ENCODE assay signal across 2 cellular contexts in genomic region chr1:40064797-40065492, GRCh38.
TF ChIP-seq lines count a peak whose summit lies in the region.

No MANE protein-coding gene starts in this region.

TF ChIP-seq in K562, 482 proteins besides CTCF, POLR2A, EP300 and RAD21 (continues in another document):
- TF ChIP-seq KLF16 (IDR thresholded peaks at IDR 0.05) = no peak
- TF ChIP-seq RCOR1 (IDR thresholded peaks at IDR 0.05; ENCODE audit: borderline replicate concordance in 1 of 2, low read depth in 2 of 2, low read length in 2 of 2) = no peak
- TF ChIP-seq, protein P1, sequence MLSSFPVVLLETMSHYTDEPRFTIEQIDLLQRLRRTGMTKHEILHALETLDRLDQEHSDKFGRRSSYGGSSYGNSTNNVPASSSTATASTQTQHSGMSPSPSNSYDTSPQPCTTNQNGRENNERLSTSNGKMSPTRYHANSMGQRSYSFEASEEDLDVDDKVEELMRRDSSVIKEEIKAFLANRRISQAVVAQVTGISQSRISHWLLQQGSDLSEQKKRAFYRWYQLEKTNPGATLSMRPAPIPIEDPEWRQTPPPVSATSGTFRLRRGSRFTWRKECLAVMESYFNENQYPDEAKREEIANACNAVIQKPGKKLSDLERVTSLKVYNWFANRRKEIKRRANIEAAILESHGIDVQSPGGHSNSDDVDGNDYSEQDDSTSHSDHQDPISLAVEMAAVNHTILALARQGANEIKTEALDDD (IDR thresholded peaks at IDR 0.05) = 0 out of 2 replicates have a peak, but pooled peaks have one; percentile 26
- TF ChIP-seq, protein P2, sequence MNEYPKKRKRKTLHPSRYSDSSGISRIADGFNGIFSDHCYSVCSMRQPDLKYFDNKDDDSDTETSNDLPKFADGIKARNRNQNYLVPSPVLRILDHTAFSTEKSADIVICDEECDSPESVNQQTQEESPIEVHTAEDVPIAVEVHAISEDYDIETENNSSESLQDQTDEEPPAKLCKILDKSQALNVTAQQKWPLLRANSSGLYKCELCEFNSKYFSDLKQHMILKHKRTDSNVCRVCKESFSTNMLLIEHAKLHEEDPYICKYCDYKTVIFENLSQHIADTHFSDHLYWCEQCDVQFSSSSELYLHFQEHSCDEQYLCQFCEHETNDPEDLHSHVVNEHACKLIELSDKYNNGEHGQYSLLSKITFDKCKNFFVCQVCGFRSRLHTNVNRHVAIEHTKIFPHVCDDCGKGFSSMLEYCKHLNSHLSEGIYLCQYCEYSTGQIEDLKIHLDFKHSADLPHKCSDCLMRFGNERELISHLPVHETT (CRISPR knock-in tag; conservative IDR thresholded peaks at IDR 0.05 in 1 of 2, IDR thresholded peaks at IDR 0.05 in 1 of 2) = peak in 1 of 2 experiments; percentile 76; a peak in 2 of 4 replicates
- TF ChIP-seq, protein P3, sequence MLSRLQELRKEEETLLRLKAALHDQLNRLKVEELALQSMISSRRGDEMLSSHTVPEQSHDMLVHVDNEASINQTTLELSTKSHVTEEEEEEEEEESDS (CRISPR knock-in tag; IDR thresholded peaks at IDR 0.05) = no peak
- TF ChIP-seq, protein P4, sequence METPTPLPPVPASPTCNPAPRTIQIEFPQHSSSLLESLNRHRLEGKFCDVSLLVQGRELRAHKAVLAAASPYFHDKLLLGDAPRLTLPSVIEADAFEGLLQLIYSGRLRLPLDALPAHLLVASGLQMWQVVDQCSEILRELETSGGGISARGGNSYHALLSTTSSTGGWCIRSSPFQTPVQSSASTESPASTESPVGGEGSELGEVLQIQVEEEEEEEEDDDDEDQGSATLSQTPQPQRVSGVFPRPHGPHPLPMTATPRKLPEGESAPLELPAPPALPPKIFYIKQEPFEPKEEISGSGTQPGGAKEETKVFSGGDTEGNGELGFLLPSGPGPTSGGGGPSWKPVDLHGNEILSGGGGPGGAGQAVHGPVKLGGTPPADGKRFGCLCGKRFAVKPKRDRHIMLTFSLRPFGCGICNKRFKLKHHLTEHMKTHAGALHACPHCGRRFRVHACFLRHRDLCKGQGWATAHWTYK (CRISPR knock-in tag; IDR thresholded peaks at IDR 0.05) = peak; percentile 34; the same call in 1 of the 2 replicates
- no peak for TF ChIP-seq IRF2 (CRISPR knock-in tag; IDR thresholded peaks at IDR 0.05)
- 0 out of 2 replicates have a peak, but pooled peaks have one; percentile 26 for TF ChIP-seq ELF4 (CRISPR knock-in tag; IDR thresholded peaks at IDR 0.05)
- no peak for TF ChIP-seq JUNB (CRISPR knock-in tag; conservative IDR thresholded peaks at IDR 0.05)
- TF ChIP-seq MAZ (CRISPR knock-in tag; conservative IDR thresholded peaks at IDR 0.05 in 1 of 2, IDR thresholded peaks at IDR 0.05 in 1 of 2) = 0 out of 4 replicates have a peak, but pooled peaks of 1 of the 2 experiments have one; percentile 42
- TF ChIP-seq MEF2A (IDR thresholded peaks at IDR 0.05; ENCODE audit: control insufficient read depth, low read depth, low read length) = no peak
- peak; percentile 45 for TF ChIP-seq GABPA (tag; conservative IDR thresholded peaks at IDR 0.05; ENCODE audit: low read depth)
- TF ChIP-seq, protein P5, sequence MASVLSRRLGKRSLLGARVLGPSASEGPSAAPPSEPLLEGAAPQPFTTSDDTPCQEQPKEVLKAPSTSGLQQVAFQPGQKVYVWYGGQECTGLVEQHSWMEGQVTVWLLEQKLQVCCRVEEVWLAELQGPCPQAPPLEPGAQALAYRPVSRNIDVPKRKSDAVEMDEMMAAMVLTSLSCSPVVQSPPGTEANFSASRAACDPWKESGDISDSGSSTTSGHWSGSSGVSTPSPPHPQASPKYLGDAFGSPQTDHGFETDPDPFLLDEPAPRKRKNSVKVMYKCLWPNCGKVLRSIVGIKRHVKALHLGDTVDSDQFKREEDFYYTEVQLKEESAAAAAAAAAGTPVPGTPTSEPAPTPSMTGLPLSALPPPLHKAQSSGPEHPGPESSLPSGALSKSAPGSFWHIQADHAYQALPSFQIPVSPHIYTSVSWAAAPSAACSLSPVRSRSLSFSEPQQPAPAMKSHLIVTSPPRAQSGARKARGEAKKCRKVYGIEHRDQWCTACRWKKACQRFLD (CRISPR knock-in tag; IDR thresholded peaks at IDR 0.05) = peak; percentile 63; the same call in 1 of the 2 replicates
- peak in 1 of 2 experiments; percentile 34; a peak in 1 of 4 replicates for TF ChIP-seq TEAD1 (CRISPR knock-in tag; IDR thresholded peaks at IDR 0.05)
- TF ChIP-seq ZC3H8 (IDR thresholded peaks at IDR 0.05) = no peak
- TF ChIP-seq GTF2A2 (tag; IDR thresholded peaks at IDR 0.05) = no peak
- TF ChIP-seq ZNF609 (CRISPR knock-in tag; IDR thresholded peaks at IDR 0.05; ENCODE audit: borderline replicate concordance) = no peak
- peak; percentile 76; the same call in 1 of the 2 replicates for TF ChIP-seq ZNF175 (CRISPR knock-in tag; IDR thresholded peaks at IDR 0.05; ENCODE audit: low read depth)

TF ChIP-seq in HEK293T, 16 proteins besides CTCF, POLR2A, EP300 and RAD21:
- TF ChIP-seq SP1 (IDR thresholded peaks at IDR 0.05) = no peak
- no peak for TF ChIP-seq HDGF (IDR thresholded peaks at IDR 0.05; ENCODE audit: borderline replicate concordance)
- TF ChIP-seq ARNT (IDR thresholded peaks at IDR 0.05) = no peak
- no peak for TF ChIP-seq CTBP1 (IDR thresholded peaks at IDR 0.05; ENCODE audit: borderline replicate concordance)
- no peak for TF ChIP-seq LEF1 (IDR thresholded peaks at IDR 0.05; ENCODE audit: borderline replicate concordance)
- no peak for TF ChIP-seq TARDBP (IDR thresholded peaks at IDR 0.05)
- no peak for TF ChIP-seq L3MBTL2 (conservative IDR thresholded peaks at IDR 0.05)
- no peak for TF ChIP-seq ELF4 (IDR thresholded peaks at IDR 0.05)
- no peak for TF ChIP-seq BHLHE40 (IDR thresholded peaks at IDR 0.05; ENCODE audit: borderline replicate concordance)
- no peak for TF ChIP-seq SUZ12 (IDR thresholded peaks at IDR 0.05)
- no peak for TF ChIP-seq PKNOX1 (IDR thresholded peaks at IDR 0.05)
- no peak for TF ChIP-seq ZNF384 (IDR thresholded peaks at IDR 0.05)
- TF ChIP-seq FOXK2 (IDR thresholded peaks at IDR 0.05) = no peak
- TF ChIP-seq FOXA1 (IDR thresholded peaks at IDR 0.05) = no peak
- no peak for TF ChIP-seq NFRKB (IDR thresholded peaks at IDR 0.05)
- no peak for TF ChIP-seq FOXM1 (IDR thresholded peaks at IDR 0.05; ENCODE audit: borderline replicate concordance)
TF ChIP-seq in HEK293T: peak in this region for 0.
